ENCODE assay signal across 8 cellular contexts in the genomic region with DNA sequence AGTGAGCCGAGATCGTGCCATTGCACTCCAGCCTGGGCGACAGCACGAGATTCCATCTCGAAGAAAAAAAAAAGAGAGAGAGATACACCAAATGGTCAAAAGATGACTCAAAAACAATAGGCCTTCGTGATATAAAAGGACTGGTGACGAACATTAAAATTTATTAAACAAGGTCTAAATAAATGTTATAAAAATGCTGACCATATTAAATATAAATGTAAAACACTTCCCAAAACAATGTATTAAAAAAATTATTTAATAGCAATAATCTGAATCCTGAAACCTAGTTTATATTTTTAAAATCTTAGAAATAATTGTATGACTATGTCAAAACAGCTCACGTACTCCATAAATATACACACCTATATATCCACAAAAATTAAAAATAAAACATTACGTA.
"Had no signal": no experiment of that assay in that cellular context is flagged by ENCODE, and none has a peak within 500 bp of the region (broad histone marks: within the 10 kb centered on the region; RNA-seq: fewer than 3 reads in every experiment).

No MANE protein-coding gene starts in this region.

- FAIRE-seq: HepG2 had no signal

- DNase-seq: GOT3, H7, HFFc6, KG1 had no signal

- H3K27ac ChIP-seq: HL-60 had no signal

- ATAC-seq: HCT116, HepG2 had no signal

- H3K36me3 ChIP-seq: HAP-1 had no signal

- H3K4me3 ChIP-seq: HAP-1 had no signal

- H3K9me3 ChIP-seq: HAP-1 had no signal

- H3K4me1 ChIP-seq: HAP-1 had no signal
